In genomic region chr15:31346367-31347066, GRCh38 we compare ENCODE assay signal across 9 cellular contexts. TPM values are rescaled to one million over a fixed set of nuclear protein-coding genes. Genes with fewer than 3 reads are reported as not detected.
DNase-seq lines count a peak whose midpoint lies in the region; ATAC-seq and TF ChIP-seq lines count a peak whose summit lies in the region.
"Had no signal": no experiment of that assay in that cellular context is flagged by ENCODE, and none has a peak within 500 bp of the region (broad histone marks: within the 10 kb centered on the region; RNA-seq: fewer than 3 reads in every experiment).

No MANE protein-coding gene starts in this region.

- DNase-seq in activated effector memory CD4-positive, alpha-beta T cell treated with anti-CD3 and anti-CD28 coated beads, Interleukin-2, amount 50 U/mL, for 16 hours, result peak; percentile 77
- DNase-seq in activated effector memory CD4-positive, alpha-beta T cell treated with Interleukin-2 at 50 U/mL for 16 hours, result no peak
- DNase-seq in choroid plexus epithelial cell (ENCODE audit: low read depth) (peak; percentile 48), activated gamma-delta T cell treated with Interleukin-2 at 50 U/mL for 16 hours (no peak), NCI-H510A treated with DMSO at 0.1 percent for 48 hours (lab: John Stamatoyannopoulos, UW) (no peak)

- no peak for TF ChIP-seq CTCF in choroid plexus epithelial cell (conservative IDR thresholded peaks at IDR 0.05; ENCODE audit: low read depth, low read length)

- peaks cover 68% of the 10 kb centered on the region for H3K36me3 ChIP-seq in thymus (ENCODE audit: control insufficient read depth, insufficient read depth)

- peak overlapping the region; percentile 74 for H3K27ac ChIP-seq in thymus (ENCODE audit: low read depth)
- H3K27ac ChIP-seq: C4-2B had no signal

- 87% methylated on average over 14 of the region's 14 CpGs for WGBS in thymus

- no peak overlapping the region for H3K4me3 ChIP-seq in choroid plexus epithelial cell (ENCODE audit: low read depth, low read length)
- H3K4me3 ChIP-seq in thymus (ENCODE audit: low read length), result peak overlapping the region; percentile 2

- H3K27me3 ChIP-seq in thymus (ENCODE audit: control insufficient read depth, insufficient read depth), result no peaks in the 10 kb centered on the region

- ATAC-seq in HG03060 (IDR thresholded peaks at IDR 0.05; ENCODE audit: low read depth, unreplicated experiment) (peak; percentile 36), HG02973 (IDR thresholded peaks at IDR 0.05; ENCODE audit: unreplicated experiment) (no peak)

- H3K4me1 ChIP-seq in thymus (ENCODE audit: control insufficient read depth, insufficient read depth, low read length), result peaks cover 97% of the 10 kb centered on the region

- no peaks in the 10 kb centered on the region for H3K9me3 ChIP-seq in thymus (ENCODE audit: control insufficient read depth)

RNA-seq across cellular contexts. Expression of gene KLF13, which starts 19.9 kb away (rescaled TPM):
- polyA plus RNA-seq in thymus, result 107 TPM

Comparison
In these comparisons a context has a peak if more than half of its experiments do, and no peak if none do; other contexts are left out.
1. DNase-seq: peak in activated effector memory CD4-positive, alpha-beta T cell treated with anti-CD3 and anti-CD28 coated beads, Interleukin-2, amount 50 U/mL, for 16 hours (single experiment) and choroid plexus epithelial cell (single experiment); none in activated effector memory CD4-positive, alpha-beta T cell treated with Interleukin-2 at 50 U/mL for 16 hours (single experiment), activated gamma-delta T cell treated with Interleukin-2 at 50 U/mL for 16 hours (single experiment) and NCI-H510A treated with DMSO at 0.1 percent for 48 hours (single experiment).